In the genomic region with DNA sequence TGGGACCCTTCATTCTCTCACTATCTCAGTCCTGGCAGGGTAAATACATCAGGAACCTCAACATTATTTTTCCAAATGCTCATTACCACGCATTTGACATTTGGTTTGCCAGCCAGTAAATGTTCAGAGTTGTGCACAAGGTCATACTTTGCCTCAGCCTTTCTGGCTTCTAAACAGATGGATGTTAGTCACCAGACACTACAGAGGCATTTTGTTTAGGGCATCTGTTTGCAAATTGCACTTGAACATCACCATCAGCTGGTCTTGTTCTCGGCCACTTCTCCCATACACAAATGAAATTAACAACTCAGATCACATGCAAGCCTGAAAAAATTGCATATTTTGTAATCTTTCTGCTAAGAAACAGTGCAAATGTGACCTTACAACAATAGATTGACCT, we compare ENCODE assay signal across 17 cellular contexts.
DNase-seq lines count a peak whose midpoint lies in the region; ATAC-seq, FAIRE-seq and TF ChIP-seq lines count a peak whose summit lies in the region.
"Had no signal": no experiment of that assay in that cellular context is flagged by ENCODE, and none has a peak within 500 bp of the region (broad histone marks: within the 10 kb centered on the region; RNA-seq: fewer than 3 reads in every experiment).

No MANE protein-coding gene starts in this region.

- no peak overlapping the region for H4K91ac ChIP-seq in mesenchymal stem cell (ENCODE audit: low read length)
- no peak overlapping the region for H4K91ac ChIP-seq in neuronal stem cell (ENCODE audit: low read depth, low read length, poor library complexity)

- no peak overlapping the region for H3K23ac ChIP-seq in mesenchymal stem cell (ENCODE audit: low read length in 2 of 2)
- no peak overlapping the region for H3K23ac ChIP-seq in neuronal stem cell (ENCODE audit: low read depth, low read length, poor library complexity)

- POLR2A ChIA-PET in HepG2 (lab: Yijun Ruan, JAX) = no interaction called here

- no peaks in the 10 kb centered on the region for H4K20me1 ChIP-seq in HepG2 (ENCODE audit: insufficient read depth, low read length)
- H4K20me1 ChIP-seq: BLaER1 had no signal

- H3K27ac ChIP-seq in mesenchymal stem cell (ENCODE audit: low read length, poor library complexity, severe bottlenecking) = no peak overlapping the region
- H3K27ac ChIP-seq in HepG2 (ENCODE audit: extremely low read length, insufficient read depth, low read length) = no peak overlapping the region
- H3K27ac ChIP-seq in neuronal stem cell (replicated peaks; ENCODE audit: low read length) = no peak overlapping the region
- H3K27ac ChIP-seq: 22Rv1, BLaER1 had no signal

- TF ChIP-seq POLR2A in HepG2 (IDR thresholded peaks at IDR 0.05; ENCODE audit: insufficient read depth in 1 of 2, low read depth in 2 of 2, low read length in 2 of 2) = no peak

- ATAC-seq in HepG2 = no peak
- no peak for ATAC-seq in GM21423 (IDR thresholded peaks at IDR 0.05; ENCODE audit: unreplicated experiment)

- H3K4me1 ChIP-seq in mesenchymal stem cell (ENCODE audit: control insufficient read depth, insufficient read depth, low read depth, low read length) (no peaks in the 10 kb centered on the region), HepG2 (ENCODE audit: insufficient read depth, low read length) (no peaks in the 10 kb centered on the region), neuronal stem cell (ENCODE audit: control insufficient read depth in 2 of 2, insufficient read depth in 1 of 2, low read depth in 1 of 2, low read length in 2 of 2) (peaks cover 0 to 3% of the 10 kb centered on the region in 2 donors)
- H3K4me1 ChIP-seq: BLaER1 had no signal

- H3K14ac ChIP-seq in mesenchymal stem cell (ENCODE audit: low read length in 2 of 2) (no peak overlapping the region), neuronal stem cell (ENCODE audit: low read length) (no peak overlapping the region)

- H2BK15ac ChIP-seq in mesenchymal stem cell (ENCODE audit: low read depth, poor library complexity, severe bottlenecking) = no peak overlapping the region
- H2BK15ac ChIP-seq in neuronal stem cell (ENCODE audit: low read length) = no peak overlapping the region

- H2AK5ac ChIP-seq in mesenchymal stem cell (ENCODE audit: low read length, severe bottlenecking) (no peak overlapping the region), neuronal stem cell (ENCODE audit: low read depth, low read length) (no peak overlapping the region)

- no peaks in the 10 kb centered on the region for H3K9me3 ChIP-seq in mesenchymal stem cell (ENCODE audit: control insufficient read depth, low read length)
- H3K9me3 ChIP-seq in HepG2 (ENCODE audit: low read length) = no peaks in the 10 kb centered on the region
- no peaks in the 10 kb centered on the region for H3K9me3 ChIP-seq in neuronal stem cell (replicated peaks in 1 of 2; ENCODE audit: control insufficient read depth in 2 of 2, insufficient read depth in 1 of 2, low read depth in 1 of 2, low read length in 2 of 2)
- H3K9me3 ChIP-seq: BLaER1, Caco-2, HAP-1 had no signal

- H2AFZ ChIP-seq in mesenchymal stem cell (ENCODE audit: low read depth, low read length) (no peak overlapping the region), HepG2 (ENCODE audit: low read length) (no peak overlapping the region), neuronal stem cell (ENCODE audit: low read length) (no peak overlapping the region)

- no peak for TF ChIP-seq RAD21 in HepG2 (CRISPR knock-in tag; IDR thresholded peaks at IDR 0.05)

- H3K79me2 ChIP-seq in HepG2 (ENCODE audit: insufficient read depth, low read length) = no peaks in the 10 kb centered on the region

- no peak overlapping the region for H2BK120ac ChIP-seq in mesenchymal stem cell (ENCODE audit: low read depth, low read length)
- H2BK120ac ChIP-seq in neuronal stem cell (ENCODE audit: low read depth, low read length) = no peak overlapping the region

- H4K8ac ChIP-seq in mesenchymal stem cell (ENCODE audit: low read length) (no peak overlapping the region), neuronal stem cell (ENCODE audit: low read depth, low read length) (no peak overlapping the region)

- in situ Hi-C loops in HepG2 (cut with HindIII; ENCODE audit: extremely low pct_ligation_motif_present, low pct_unique_long_range_greater_than_20kb) = no loop called here

- no peak for TF ChIP-seq CTCF in AG10803 (conservative IDR thresholded peaks at IDR 0.05; ENCODE audit: low read length)
- TF ChIP-seq CTCF in HepG2 (CRISPR knock-in tag; IDR thresholded peaks at IDR 0.05) = no peak

- BruUV-seq in HepG2 (replicated peaks; lab: Mats Ljungman, UMichigan) = no TSS peak

- H2BK5ac ChIP-seq in mesenchymal stem cell (ENCODE audit: low read depth, low read length, poor library complexity, severe bottlenecking) (no peak overlapping the region), neuronal stem cell (ENCODE audit: low read length) (no peak overlapping the region)

- no peaks in the 10 kb centered on the region for H3K27me3 ChIP-seq in mesenchymal stem cell (ENCODE audit: control insufficient read depth in 1 of 2, insufficient read depth in 1 of 2, low read length in 2 of 2)
- H3K27me3 ChIP-seq in HepG2 (ENCODE audit: control insufficient read depth in 1 of 2, insufficient read depth in 2 of 2, low read length in 2 of 2) = no peaks in the 10 kb centered on the region
- H3K27me3 ChIP-seq in neuronal stem cell (ENCODE audit: control insufficient read depth in 3 of 3, insufficient read depth in 3 of 3, low read depth in 1 of 3, low read length in 3 of 3) = no peaks in the 10 kb centered on the region
- H3K27me3 ChIP-seq: BLaER1 had no signal

- H3K79me1 ChIP-seq in mesenchymal stem cell (replicated peaks; ENCODE audit: low read length, poor library complexity, severe bottlenecking) (no peaks in the 10 kb centered on the region), neuronal stem cell (ENCODE audit: low read depth, low read length) (no peaks in the 10 kb centered on the region)

- H3K9ac ChIP-seq in mesenchymal stem cell (ENCODE audit: low read length) (no peak overlapping the region), HepG2 (ENCODE audit: insufficient read depth, low read depth, low read length) (no peak overlapping the region), neuronal stem cell (ENCODE audit: low read depth, low read length, poor library complexity) (no peak overlapping the region)
- H3K9ac ChIP-seq: BLaER1 had no signal

- 77% methylated on average over 2 of the region's 2 CpGs for WGBS in mesenchymal stem cell
- WGBS in HepG2 (ENCODE audit: low lambda C conversion rate) = 3% methylated on average over 2 of the region's 2 CpGs
- WGBS in neuronal stem cell (ENCODE audit: extremely low coverage in 2 of 2, insufficient read length in 2 of 2, insufficient replicate concordance in 1 of 2), 2 donors = no CpG with 5 or more reads among the region's 2 CpGs

- intact Hi-C loops in HepG2 (cut with micrococcal nuclease; ENCODE audit: unreplicated experiment) = no loop called here

- no peaks in the 10 kb centered on the region for H3K36me3 ChIP-seq in mesenchymal stem cell (ENCODE audit: control insufficient read depth in 1 of 2, insufficient read depth in 2 of 2, low read depth in 1 of 2, low read length in 2 of 2)
- no peaks in the 10 kb centered on the region for H3K36me3 ChIP-seq in HepG2 (replicated peaks in 1 of 2; ENCODE audit: control insufficient read depth in 1 of 2, insufficient read depth in 2 of 2, low read length in 2 of 2)
- H3K36me3 ChIP-seq in neuronal stem cell (replicated peaks in 1 of 2; ENCODE audit: control insufficient read depth in 2 of 2, insufficient read depth in 2 of 2, low read length in 2 of 2) = no peaks in the 10 kb centered on the region
- H3K36me3 ChIP-seq: BLaER1, HAP-1 had no signal

- H3K4ac ChIP-seq in mesenchymal stem cell (ENCODE audit: low read depth in 1 of 2, low read length in 2 of 2) (no peak overlapping the region), neuronal stem cell (ENCODE audit: low read length) (no peak overlapping the region)

- TF ChIP-seq EP300 in HepG2 (IDR thresholded peaks at IDR 0.05; ENCODE audit: low read depth in 2 of 2, low read length in 2 of 2) = no peak
- no peak for TF ChIP-seq EP300 in HepG2 (CRISPR knock-in tag; IDR thresholded peaks at IDR 0.05; ENCODE audit: borderline replicate concordance)

- no peak overlapping the region for H3K4me2 ChIP-seq in mesenchymal stem cell (ENCODE audit: low read length, poor library complexity, severe bottlenecking)
- no peak overlapping the region for H3K4me2 ChIP-seq in HepG2 (ENCODE audit: low read depth, low read length)
- no peak overlapping the region for H3K4me2 ChIP-seq in neuronal stem cell (ENCODE audit: insufficient read depth, low read length, poor library complexity, severe bottlenecking)
- H3K4me2 ChIP-seq: BLaER1 had no signal

- H2BK12ac ChIP-seq in mesenchymal stem cell (ENCODE audit: low read length in 2 of 2) (no peak overlapping the region), neuronal stem cell (ENCODE audit: low read length) (no peak overlapping the region)

- H3K18ac ChIP-seq in mesenchymal stem cell (ENCODE audit: low read depth in 1 of 2, low read length in 2 of 2) = no peak overlapping the region
- no peak overlapping the region for H3K18ac ChIP-seq in neuronal stem cell (ENCODE audit: low read length)

- DNase-seq in DMS 273 (lab: John Stamatoyannopoulos, UW; ENCODE audit: unreplicated experiment) (peak; percentile 23), DMS 273 treated with DMSO at 0.1 percent for 48 hours (lab: John Stamatoyannopoulos, UW) (no peak), AG10803 (ENCODE audit: low read depth) (peak; percentile 38), amniotic epithelial cell (ENCODE audit: low read depth) (peak; percentile 13), mesenchymal stem cell (peak; percentile 15), HepG2 (ENCODE audit: low spot score) (no peak), neuronal stem cell (ENCODE audit: low spot score) (no peak)
- DNase-seq: AML-193; Caco-2; CD8-positive, alpha-beta memory T cell; DMS153 had no signal

- CTCF ChIA-PET in HepG2 (lab: Yijun Ruan, JAX; ENCODE audit: low intra/inter-chr PET ratio, low total read pairs) = no interaction called here

- no peak for FAIRE-seq in HepG2 (lab: Jason Lieb, UNC)
- FAIRE-seq: GM18507, H1 had no signal

- H3K4me3 ChIP-seq in AG10803 (ENCODE audit: low read length) (no peak overlapping the region), mesenchymal stem cell (ENCODE audit: insufficient read depth in 1 of 2, low read depth in 1 of 2, low read length in 2 of 2) (no peak overlapping the region), HepG2 (replicated peaks in 1 of 3; ENCODE audit: insufficient read depth in 1 of 3, low read depth in 2 of 3, low read length in 3 of 3) (no peak overlapping the region), neuronal stem cell (ENCODE audit: low read length in 2 of 2) (no peak overlapping the region)
- H3K4me3 ChIP-seq: BLaER1, HAP-1 had no signal

TF ChIP-seq in HepG2, 621 proteins besides CTCF, POLR2A, EP300 and RAD21 (continues in another document):
- no peak for TF ChIP-seq FIP1L1 (IDR thresholded peaks at IDR 0.05; ENCODE audit: borderline replicate concordance, insufficient read depth, low read depth, low read length)

Comparison
In these comparisons a context has a peak if more than half of its experiments do, and no peak if none do; other contexts are left out.
1. DNase-seq: peak in DMS 273 (single experiment), AG10803 (single experiment), amniotic epithelial cell (single experiment) and mesenchymal stem cell (single experiment); none in DMS 273 treated with DMSO at 0.1 percent for 48 hours (single experiment), HepG2 (single experiment) and neuronal stem cell (single experiment).